ENCODE assay signal across 27 cellular contexts in the genomic region with DNA sequence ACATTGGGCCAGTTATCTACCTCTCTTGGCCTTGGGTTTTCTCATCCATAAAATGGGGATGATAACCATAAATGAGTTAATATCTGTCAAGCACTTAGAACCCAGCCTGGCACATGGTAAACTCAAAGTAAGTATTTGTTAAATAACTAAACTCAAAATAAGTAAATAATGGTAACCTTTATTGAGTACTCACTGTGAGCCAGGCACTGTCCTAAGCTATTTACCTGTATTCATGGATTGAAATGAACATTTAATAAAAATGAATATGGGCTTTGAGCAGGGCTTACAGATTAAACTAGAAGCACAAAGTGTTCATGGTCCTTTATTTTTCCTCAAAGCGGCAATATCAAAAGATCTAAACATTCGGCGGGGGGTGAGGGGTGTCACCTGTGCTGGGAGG. TPM values are rescaled to one million over a fixed set of nuclear protein-coding genes. Genes with fewer than 3 reads are reported as not detected.
"Had no signal": no experiment of that assay in that cellular context is flagged by ENCODE, and none has a peak within 500 bp of the region (broad histone marks: within the 10 kb centered on the region; RNA-seq: fewer than 3 reads in every experiment).

No MANE protein-coding gene starts in this region.

- H3K79me2 ChIP-seq: parathyroid adenoma had no signal

- H3K36me3 ChIP-seq: breast epithelium, upper lobe of left lung had no signal

- H3K4me3 ChIP-seq: breast epithelium, upper lobe of left lung had no signal

- H3K4me3 Mint-ChIP-seq: activated CD4-positive, alpha-beta memory T cell treated with anti-CD3 and anti-CD28 coated beads, Interleukin-2, amount 10 ng/mL, durations not matched to agents 7 days and 5 days; activated CD4-positive, alpha-beta T cell treated with anti-CD3 and anti-CD28 coated beads, Interleukin-2, amount 10 ng/mL, durations not matched to agents 7 days and 5 days; activated T-cell treated with anti-CD3 and anti-CD28 coated beads, Interleukin-2, amount 50 U/mL, for 4 hours; central memory CD8-positive, alpha-beta T cell; dendritic cell treated with granulocyte-macrophage colony-stimulating factor and Interleukin-4, amounts not matched to agents 40 ng/mL and 50 ng/mL, for 4 days; stimulated activated naive CD8-positive, alpha-beta T cell treated with anti-CD3 and anti-CD28 coated beads, Interleukin-15, amount 100 ng/mL, for 72 hours; T-helper 1 cell treated with Interleukin-12 subunit alpha and Interleukin-12 subunit beta and Interleukin-4 antibody, amounts not matched to agents 30 μg/mL and 1 μg/mL, for 36 hours had no signal

- H3K4me1 ChIP-seq: breast epithelium had no signal

- ATAC-seq: activated naive CD4-positive, alpha-beta T cell treated with anti-CD3 and anti-CD28 coated beads, Interleukin-2, amount 50 U/mL, for 72 hours; activated T-cell treated with anti-CD3 and anti-CD28 coated beads, Interleukin-2, amount 50 U/mL, for 4 hours; left cardiac atrium; left ventricle myocardium superior; right cardiac atrium; stimulated activated naive CD8-positive, alpha-beta T cell treated with anti-CD3 and anti-CD28 coated beads, Interleukin-15, amount 100 ng/mL, for 72 hours had no signal

- DNase-seq: activated CD4-positive, alpha-beta memory T cell treated with anti-CD3 and anti-CD28 coated beads, Interleukin-2, amount 10 ng/mL, durations not matched to agents 7 days and 5 days; activated CD4-positive, alpha-beta T cell treated with anti-CD3 and anti-CD28 coated beads for 1 hour; activated CD4-positive, alpha-beta T cell treated with anti-CD3 and anti-CD28 coated beads, Interleukin-2, amount 10 ng/mL, durations not matched to agents 7 days and 5 days; activated CD8-positive, alpha-beta memory T cell treated with anti-CD3 and anti-CD28 coated beads, Interleukin-2, amount 50 U/mL, for 48 hours; activated naive CD4-positive, alpha-beta T cell; activated T-cell treated with anti-CD3 and anti-CD28 coated beads, Interleukin-2, amount 50 U/mL, for 4 hours; effector CD4-positive, alpha-beta T cell; islet precursor cell; left cardiac atrium; left ventricle myocardium superior; mammary epithelial cell; occipital lobe; right cardiac atrium; stimulated activated CD4-positive, alpha-beta T cell treated with anti-CD3 and anti-CD28 coated beads, Interleukin-4, amount 100 ng/mL, for 1 hour; stimulated activated naive CD8-positive, alpha-beta T cell treated with anti-CD3 and anti-CD28 coated beads, Interleukin-15, amount 100 ng/mL, for 72 hours; SW 1271; T-helper 9 cell; upper lobe of left lung had no signal

- H2AFZ ChIP-seq: parathyroid adenoma had no signal

- H3K27ac ChIP-seq: breast epithelium, epithelial cell of prostate, parathyroid adenoma, upper lobe of left lung had no signal

- H3K27me3 Mint-ChIP-seq: activated CD4-positive, alpha-beta memory T cell treated with anti-CD3 and anti-CD28 coated beads, Interleukin-2, amount 10 ng/mL, durations not matched to agents 7 days and 5 days; activated CD4-positive, alpha-beta T cell treated with anti-CD3 and anti-CD28 coated beads, Interleukin-2, amount 10 ng/mL, durations not matched to agents 7 days and 5 days; central memory CD8-positive, alpha-beta T cell; stimulated activated naive CD8-positive, alpha-beta T cell treated with anti-CD3 and anti-CD28 coated beads, Interleukin-15, amount 100 ng/mL, for 72 hours had no signal

- H3K36me3 Mint-ChIP-seq: activated naive CD4-positive, alpha-beta T cell treated with anti-CD3 and anti-CD28 coated beads, Interleukin-2, amount 50 U/mL, for 72 hours had no signal

- H3K27me3 ChIP-seq: breast epithelium, upper lobe of left lung had no signal

- H3K9me3 ChIP-seq: breast epithelium, upper lobe of left lung had no signal

- H3K27ac Mint-ChIP-seq: activated CD4-positive, alpha-beta memory T cell treated with anti-CD3 and anti-CD28 coated beads, Interleukin-2, amount 10 ng/mL, durations not matched to agents 7 days and 5 days; activated CD4-positive, alpha-beta T cell treated with anti-CD3 and anti-CD28 coated beads, Interleukin-2, amount 10 ng/mL, durations not matched to agents 7 days and 5 days; activated T-helper 2 cell treated with anti-CD3 and anti-CD28 coated beads, Interferon-gamma antibody, Interleukin-2, Interleukin-4, amounts not matched to agents 10 μg/mL and 5 μg/mL and 100 μg/mL, durations not matched to agents 14 hours and 24 hours and 36 hours; stimulated activated naive CD8-positive, alpha-beta T cell treated with anti-CD3 and anti-CD28 coated beads, Interleukin-15, amount 100 ng/mL, for 72 hours; T-helper 1 cell treated with Interleukin-12 subunit alpha and Interleukin-12 subunit beta and Interleukin-4 antibody, amounts not matched to agents 30 μg/mL and 1 μg/mL, for 36 hours had no signal

- H3K9me3 Mint-ChIP-seq: activated CD4-positive, alpha-beta memory T cell treated with anti-CD3 and anti-CD28 coated beads, Interleukin-2, amount 10 ng/mL, durations not matched to agents 7 days and 5 days; activated CD4-positive, alpha-beta T cell treated with anti-CD3 and anti-CD28 coated beads, Interleukin-2, amount 10 ng/mL, durations not matched to agents 7 days and 5 days; activated naive CD4-positive, alpha-beta T cell treated with anti-CD3 and anti-CD28 coated beads, Interleukin-2, amount 50 U/mL, for 72 hours; activated T-cell treated with anti-CD3 and anti-CD28 coated beads, Interleukin-2, amount 50 U/mL, for 4 hours; activated T-helper 2 cell treated with anti-CD3 and anti-CD28 coated beads, Interferon-gamma antibody, Interleukin-2, Interleukin-4, amounts not matched to agents 10 μg/mL and 5 μg/mL and 100 μg/mL, durations not matched to agents 14 hours and 24 hours and 36 hours; central memory CD8-positive, alpha-beta T cell; dendritic cell treated with granulocyte-macrophage colony-stimulating factor and Interleukin-4, amounts not matched to agents 40 ng/mL and 50 ng/mL, for 4 days; stimulated activated naive CD8-positive, alpha-beta T cell treated with anti-CD3 and anti-CD28 coated beads, Interleukin-15, amount 100 ng/mL, for 72 hours; T-helper 1 cell treated with Interleukin-12 subunit alpha and Interleukin-12 subunit beta and Interleukin-4 antibody, amounts not matched to agents 30 μg/mL and 1 μg/mL, for 36 hours had no signal

- H3K9ac ChIP-seq: parathyroid adenoma had no signal

RNA-seq across cellular contexts. Expression of a gene that starts 56.7 kb away (rescaled TPM):
- polyA plus RNA-seq: neural cell had no signal
